8 cellular contexts compared by ENCODE assay signal in the genomic region with DNA sequence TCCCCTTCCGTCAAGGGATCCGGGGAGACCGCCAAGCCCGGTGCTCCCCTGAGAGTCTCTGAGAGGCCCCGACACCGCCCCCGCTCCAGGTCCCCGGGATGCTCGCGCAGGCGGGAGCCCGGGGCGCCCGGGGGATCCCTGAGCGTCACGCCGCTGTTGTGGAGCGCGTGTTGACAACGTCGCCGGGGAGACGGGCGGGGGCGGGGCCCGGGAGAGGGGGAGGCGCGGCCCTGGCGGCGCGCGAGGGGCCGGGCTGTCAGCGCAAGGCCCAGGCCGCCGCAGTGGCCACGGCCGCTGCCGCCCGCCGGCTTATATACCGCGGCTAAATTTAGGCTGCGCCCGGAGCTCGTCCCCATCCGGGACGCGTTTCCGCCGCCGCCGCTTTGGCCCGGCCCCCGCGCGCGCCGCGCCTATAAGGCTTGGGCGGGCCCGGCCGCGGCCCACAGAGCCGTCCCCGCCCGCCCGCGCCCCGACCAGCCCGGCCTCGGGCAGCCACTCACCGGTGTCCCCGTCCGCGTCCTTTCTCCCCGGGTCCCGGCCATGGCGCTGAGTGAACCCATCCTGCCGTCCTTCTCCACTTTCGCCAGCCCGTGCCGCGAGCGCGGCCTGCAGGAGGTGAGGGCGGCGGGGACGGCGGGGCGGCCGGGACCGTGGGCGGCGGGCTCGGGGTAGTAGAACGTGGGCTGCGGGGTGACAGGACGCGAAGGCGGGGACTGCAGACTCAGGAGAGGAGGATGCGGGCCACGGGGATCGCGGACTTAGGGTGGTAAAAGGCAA. TPM values are rescaled to one million over a fixed set of nuclear protein-coding genes. Genes with fewer than 3 reads are reported as not detected.
DNase-seq lines count a peak whose midpoint lies in the region; ATAC-seq and TF ChIP-seq lines count a peak whose summit lies in the region.

Gene KLF2, plus strand, starts transcription at position 443 of the 777 bp plus-strand sequence. Its CDS starts 98 bp downstream, at position 541.

- H3K9ac ChIP-seq in DND-41 (ENCODE audit: low read depth, low read length): no peak within 1 kb of the TSS

- peaks cover 5% of the 10 kb centered on the region; the same call in 1 of the 2 replicates for H4K20me1 ChIP-seq in DND-41 (ENCODE audit: insufficient read depth, low read length)

- H3K9me3 ChIP-seq in DND-41 (ENCODE audit: insufficient read depth, low read length, severe bottlenecking): no peaks in the 10 kb centered on the region
- H3K9me3 ChIP-seq in heart right ventricle: no peaks in the 10 kb centered on the region
- H3K9me3 ChIP-seq in transverse colon: no peaks in the 10 kb centered on the region

- H3K4me1 ChIP-seq in DND-41 (ENCODE audit: insufficient read depth, low read length) (peaks cover 18% of the 10 kb centered on the region), heart right ventricle (peaks cover 0 to 50% (median 35%) of the 10 kb centered on the region in 9 donors), transverse colon (peaks cover 4 to 37% (median 23%) of the 10 kb centered on the region in 4 donors)

- TF ChIP-seq CTCF in DND-41 (IDR thresholded peaks at IDR 0.05; ENCODE audit: borderline replicate concordance, extremely low read depth, low read length, poor library complexity, severe bottlenecking) (no peak), heart right ventricle (IDR thresholded peaks at IDR 0.05) (no peak), transverse colon (IDR thresholded peaks at IDR 0.05) (no peak)

- no peak within 1 kb of the TSS for H3K27ac Mint-ChIP-seq in activated naive CD8-positive, alpha-beta T cell treated with anti-CD3 and anti-CD28 coated beads, Interleukin-2, amount 50 U/mL, for 24 hours

- in situ Hi-C loops in transverse colon (cut with MboI; ENCODE audit: low pct_ligation_motif_present in 1 of 4, low pct_unique_long_range_greater_than_20kb in 1 of 4, low sequenced_read_pairs in 3 of 4): no loop called here

- no peak within 1 kb of the TSS for H3K27ac ChIP-seq in DND-41 (ENCODE audit: low read length)
- peak within 1 kb of the TSS; percentile 93 to 99 (median 98) for H3K27ac ChIP-seq in heart right ventricle
- H3K27ac ChIP-seq in transverse colon: peak within 1 kb of the TSS; percentile 84 to 92 (median 90)

- no peaks in the 10 kb centered on the region for H3K79me2 ChIP-seq in DND-41 (ENCODE audit: insufficient read depth, low read length)

- peaks cover 14% of the 10 kb centered on the region for H3K36me3 Mint-ChIP-seq in activated naive CD8-positive, alpha-beta T cell treated with anti-CD3 and anti-CD28 coated beads, Interleukin-2, amount 50 U/mL, for 24 hours (ENCODE audit: low read depth)

- H3K27me3 Mint-ChIP-seq in activated naive CD8-positive, alpha-beta T cell treated with anti-CD3 and anti-CD28 coated beads, Interleukin-2, amount 50 U/mL, for 24 hours: peaks cover 26% of the 10 kb centered on the region

- H3K36me3 ChIP-seq in DND-41 (ENCODE audit: insufficient read depth, low read length): no peaks in the 10 kb centered on the region
- H3K36me3 ChIP-seq in heart right ventricle: peaks cover 4 to 35% (median 25%) of the 10 kb centered on the region in 9 donors
- no peaks in the 10 kb centered on the region for H3K36me3 ChIP-seq in transverse colon

- H3K4me1 Mint-ChIP-seq in activated naive CD8-positive, alpha-beta T cell treated with anti-CD3 and anti-CD28 coated beads, Interleukin-2, amount 50 U/mL, for 24 hours: peaks cover 53% of the 10 kb centered on the region

- H3K4me3 Mint-ChIP-seq in activated naive CD8-positive, alpha-beta T cell treated with anti-CD3 and anti-CD28 coated beads, Interleukin-2, amount 50 U/mL, for 24 hours: peak within 1 kb of the TSS; percentile 43

- TF ChIP-seq POLR2A in transverse colon (IDR thresholded peaks at IDR 0.05): peak; percentile 80

- intact Hi-C loops in heart right ventricle (cut with DNase I) (loop anchor here in 8 of 10 donors (1.0 to 10.0 kb wide), 11 partner anchors 37 to 77 kb away; no protein-coding TSS in a partner anchor), posterior vena cava (cut with DNase I) (loop anchor here in 1 of 2 donors (5.0 to 10.0 kb wide), 2 partner anchors 42 to 260 kb away; no protein-coding TSS in a partner anchor), transverse colon (cut with DNase I; ENCODE audit: low total_unique reads) (loop anchor here (5.0 kb wide), 2 partner anchors 42 to 252 kb away; no protein-coding TSS in a partner anchor)

- no peak within 1 kb of the TSS for H2AFZ ChIP-seq in DND-41 (ENCODE audit: low read depth, low read length)

- 1% methylated on average over 58 to 105 of the region's 105 CpGs for WGBS in heart right ventricle, 2 donors
- WGBS in transverse colon (ENCODE audit: low coverage in 1 of 2), 2 donors: 2% methylated on average over 34 of the region's 105 CpGs; no CpG with 5 or more reads in 1 of the 2 donors

- H3K27me3 ChIP-seq in DND-41 (ENCODE audit: insufficient read depth, low read length, poor library complexity) (peaks cover 20% of the 10 kb centered on the region), heart right ventricle (no peaks in the 10 kb centered on the region), transverse colon (no peaks in the 10 kb centered on the region)

- peak; percentile 53 for DNase-seq in DND-41
- DNase-seq in HuH-7.5 (ENCODE audit: low spot score): peak; percentile 94
- peak; percentile 79 for DNase-seq in SW480 (ENCODE audit: low spot score)
- peak; percentile 86 for DNase-seq in activated naive CD8-positive, alpha-beta T cell treated with anti-CD3 and anti-CD28 coated beads, Interleukin-2, amount 50 U/mL, for 24 hours
- DNase-seq in heart right ventricle: peak; percentile 95 to 97
- peak; percentile 99 for DNase-seq in posterior vena cava (ENCODE audit: low spot score)
- peak; percentile 90 for DNase-seq in transverse colon

- no peak for TF ChIP-seq EP300 in transverse colon (IDR thresholded peaks at IDR 0.05; ENCODE audit: low read depth)

- H3K4me3 ChIP-seq in DND-41 (ENCODE audit: low read depth in 1 of 2, low read length in 2 of 2): peak within 1 kb of the TSS in 1 of 2 experiments; percentile 39; a peak in 2 of 4 replicates
- peak within 1 kb of the TSS; percentile 61 to 96 (median 87) for H3K4me3 ChIP-seq in heart right ventricle
- H3K4me3 ChIP-seq in transverse colon: peak within 1 kb of the TSS; percentile 53 to 77 (median 66)

- ATAC-seq in DND-41 (ENCODE audit: insufficient read depth, low read depth) (peak; percentile 76), GM21423 (IDR thresholded peaks at IDR 0.05; ENCODE audit: unreplicated experiment) (peak; percentile 58), heart right ventricle (peak; percentile 69 to 92 (median 84))
- peak; percentile 70 for ATAC-seq in activated naive CD8-positive, alpha-beta T cell treated with anti-CD3 and anti-CD28 coated beads, Interleukin-2, amount 50 U/mL, for 24 hours

- H3K9me3 Mint-ChIP-seq in activated naive CD8-positive, alpha-beta T cell treated with anti-CD3 and anti-CD28 coated beads, Interleukin-2, amount 50 U/mL, for 24 hours: no peaks in the 10 kb centered on the region

- peak within 1 kb of the TSS; percentile 60 for H3K4me2 ChIP-seq in DND-41 (ENCODE audit: insufficient read depth, low read length)

RNA-seq across cellular contexts. Expression of gene KLF2, which starts in this region (rescaled TPM):
- total RNA-seq in heart right ventricle: 10 to 100 TPM; 25.5 to 76.2 (median 50.4) TPM
- polyA plus RNA-seq in heart right ventricle: 10 to 100 TPM; 22.4 to 73.5 TPM
- total RNA-seq in posterior vena cava: 100 to 1,000 TPM in 1 of 2 donors, 10 to 100 TPM in 1; 97.8 to 208 TPM
- 10 to 100 TPM; 19.9 to 74.4 (median 48.9) TPM for total RNA-seq in transverse colon
